1 cellular context compared by ENCODE assay signal in the genomic region with DNA sequence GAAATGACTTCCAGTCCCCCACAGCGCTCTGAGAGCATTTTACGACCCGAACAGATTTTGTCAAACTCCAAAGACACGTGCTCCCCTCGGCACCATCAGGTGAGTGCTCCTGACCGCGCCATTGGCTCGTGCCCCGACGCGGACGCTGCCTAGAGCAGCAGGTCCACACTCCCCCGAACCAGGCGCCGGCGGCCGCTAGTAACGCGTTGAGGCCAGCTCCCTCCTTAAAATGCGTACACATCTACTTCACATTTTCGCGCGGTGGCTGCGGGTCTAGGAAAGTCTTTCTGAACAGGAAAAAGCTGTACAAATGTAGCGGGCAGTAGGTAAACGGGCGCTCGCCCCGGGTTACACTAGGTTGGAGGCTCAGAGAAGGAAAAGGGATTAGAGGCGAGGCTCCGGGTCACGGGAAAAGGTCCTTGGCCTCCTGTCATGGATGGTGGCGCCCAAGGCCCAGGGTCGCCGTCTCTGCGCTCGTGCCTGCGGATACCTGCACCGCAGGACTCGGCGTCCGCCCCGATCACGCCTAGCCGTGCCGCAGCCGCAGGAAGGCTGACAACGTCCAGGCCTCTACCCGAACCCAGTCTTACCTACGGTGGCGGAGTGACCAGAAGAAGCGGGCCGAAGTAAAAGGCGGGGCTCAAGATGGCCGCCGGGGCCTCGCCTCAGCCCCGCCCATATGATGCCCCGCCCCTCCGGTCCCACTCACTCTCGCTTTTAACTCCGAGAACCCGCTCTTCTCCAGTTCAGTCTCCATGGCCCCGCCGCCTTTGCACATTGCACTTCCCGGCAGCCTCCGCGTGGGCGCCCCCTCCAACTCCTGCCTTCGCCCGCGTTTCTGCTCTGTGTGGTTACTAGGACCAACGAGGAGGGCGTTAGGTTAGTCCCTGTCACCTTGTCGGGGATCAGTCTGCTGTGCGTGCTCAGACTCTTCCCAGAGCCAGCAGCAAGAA.
TF ChIP-seq lines count a peak whose summit lies in the region.

A gene with protein sequence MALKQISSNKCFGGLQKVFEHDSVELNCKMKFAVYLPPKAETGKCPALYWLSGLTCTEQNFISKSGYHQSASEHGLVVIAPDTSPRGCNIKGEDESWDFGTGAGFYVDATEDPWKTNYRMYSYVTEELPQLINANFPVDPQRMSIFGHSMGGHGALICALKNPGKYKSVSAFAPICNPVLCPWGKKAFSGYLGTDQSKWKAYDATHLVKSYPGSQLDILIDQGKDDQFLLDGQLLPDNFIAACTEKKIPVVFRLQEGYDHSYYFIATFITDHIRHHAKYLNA (minus strand): TSS at position 647 of the 953 bp plus-strand sequence. CDS start 5,748 bp downstream, outside the sequence.

TF ChIP-seq in K562, 482 proteins besides CTCF, POLR2A, EP300 and RAD21 (continued from another document and continues in another):
- TF ChIP-seq NKRF (IDR thresholded peaks at IDR 0.05; ENCODE audit: borderline replicate concordance) (peak; percentile 30; the same call in 1 of the 2 replicates), ATF2 (CRISPR knock-in tag; IDR thresholded peaks at IDR 0.05) (no peak), TEAD2 (tag; IDR thresholded peaks at IDR 0.05) (no peak), TCF3 (CRISPR knock-in tag; IDR thresholded peaks at IDR 0.05) (no peak), CHCHD3 (CRISPR knock-in tag; IDR thresholded peaks at IDR 0.05) (no peak), MEIS2 (IDR thresholded peaks at IDR 0.05; ENCODE audit: partially characterized antibody) (no peak), UBTF (IDR thresholded peaks at IDR 0.05; ENCODE audit: borderline replicate concordance in 1 of 2, low read depth in 2 of 2, low read length in 2 of 2) (0 out of 4 replicates have a peak, but pooled peaks of 1 of the 2 experiments have one; percentile 37), PHF8 (IDR thresholded peaks at IDR 0.05; ENCODE audit: borderline replicate concordance, low read length) (peak; percentile 93), HCFC1 (IDR thresholded peaks at IDR 0.05; ENCODE audit: low read depth, low read length) (peak; percentile 22; the same call in 1 of the 2 replicates), ATF6 (CRISPR knock-in tag; IDR thresholded peaks at IDR 0.05) (0 out of 2 replicates have a peak, but pooled peaks have one; percentile 19), FOXK2 (conservative IDR thresholded peaks at IDR 0.05 in 1 of 2, IDR thresholded peaks at IDR 0.05 in 1 of 2; ENCODE audit: low read depth in 2 of 2) (no peak; a peak in 1 of 4 replicates), ZC3H4 (CRISPR knock-in tag; IDR thresholded peaks at IDR 0.05; ENCODE audit: borderline replicate concordance) (no peak), SUPT5H (IDR thresholded peaks at IDR 0.05) (peak; percentile 77), SMARCB1 (IDR thresholded peaks at IDR 0.05; ENCODE audit: insufficient read length, low read depth) (no peak), SRSF9 (IDR thresholded peaks at IDR 0.05; ENCODE audit: borderline replicate concordance, low read depth, low read length) (no peak), MED1 (CRISPR knock-in tag; IDR thresholded peaks at IDR 0.05; ENCODE audit: borderline replicate concordance) (no peak), NCOR1 (IDR thresholded peaks at IDR 0.05) (no peak), ZMIZ1 (IDR thresholded peaks at IDR 0.05; ENCODE audit: low read depth in 2 of 2, low read length in 2 of 2) (no peak), HMG20B (CRISPR knock-in tag; IDR thresholded peaks at IDR 0.05) (no peak), ZSCAN29 (IDR thresholded peaks at IDR 0.05) (no peak), ZNF24 (IDR thresholded peaks at IDR 0.05) (no peak), RAD51 (IDR thresholded peaks at IDR 0.05; ENCODE audit: borderline replicate concordance, low read depth) (peak; percentile 61; the same call in 1 of the 2 replicates), NR2C2 (CRISPR knock-in tag; IDR thresholded peaks at IDR 0.05) (no peak; the same call in 1 of the 2 replicates), NR2C2 (tag; IDR thresholded peaks at IDR 0.05) (peak; percentile 62), TARDBP (IDR thresholded peaks at IDR 0.05) (no peak), FOXJ2 (tag; IDR thresholded peaks at IDR 0.05) (no peak)
- TF ChIP-seq, protein P1, sequence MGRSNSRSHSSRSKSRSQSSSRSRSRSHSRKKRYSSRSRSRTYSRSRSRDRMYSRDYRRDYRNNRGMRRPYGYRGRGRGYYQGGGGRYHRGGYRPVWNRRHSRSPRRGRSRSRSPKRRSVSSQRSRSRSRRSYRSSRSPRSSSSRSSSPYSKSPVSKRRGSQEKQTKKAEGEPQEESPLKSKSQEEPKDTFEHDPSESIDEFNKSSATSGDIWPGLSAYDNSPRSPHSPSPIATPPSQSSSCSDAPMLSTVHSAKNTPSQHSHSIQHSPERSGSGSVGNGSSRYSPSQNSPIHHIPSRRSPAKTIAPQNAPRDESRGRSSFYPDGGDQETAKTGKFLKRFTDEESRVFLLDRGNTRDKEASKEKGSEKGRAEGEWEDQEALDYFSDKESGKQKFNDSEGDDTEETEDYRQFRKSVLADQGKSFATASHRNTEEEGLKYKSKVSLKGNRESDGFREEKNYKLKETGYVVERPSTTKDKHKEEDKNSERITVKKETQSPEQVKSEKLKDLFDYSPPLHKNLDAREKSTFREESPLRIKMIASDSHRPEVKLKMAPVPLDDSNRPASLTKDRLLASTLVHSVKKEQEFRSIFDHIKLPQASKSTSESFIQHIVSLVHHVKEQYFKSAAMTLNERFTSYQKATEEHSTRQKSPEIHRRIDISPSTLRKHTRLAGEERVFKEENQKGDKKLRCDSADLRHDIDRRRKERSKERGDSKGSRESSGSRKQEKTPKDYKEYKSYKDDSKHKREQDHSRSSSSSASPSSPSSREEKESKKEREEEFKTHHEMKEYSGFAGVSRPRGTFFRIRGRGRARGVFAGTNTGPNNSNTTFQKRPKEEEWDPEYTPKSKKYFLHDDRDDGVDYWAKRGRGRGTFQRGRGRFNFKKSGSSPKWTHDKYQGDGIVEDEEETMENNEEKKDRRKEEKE (IDR thresholded peaks at IDR 0.05; ENCODE audit: borderline replicate concordance in 1 of 2, control insufficient read depth in 1 of 2, low read depth in 2 of 2, low read length in 1 of 2): no peak
- TF ChIP-seq, protein P2, sequence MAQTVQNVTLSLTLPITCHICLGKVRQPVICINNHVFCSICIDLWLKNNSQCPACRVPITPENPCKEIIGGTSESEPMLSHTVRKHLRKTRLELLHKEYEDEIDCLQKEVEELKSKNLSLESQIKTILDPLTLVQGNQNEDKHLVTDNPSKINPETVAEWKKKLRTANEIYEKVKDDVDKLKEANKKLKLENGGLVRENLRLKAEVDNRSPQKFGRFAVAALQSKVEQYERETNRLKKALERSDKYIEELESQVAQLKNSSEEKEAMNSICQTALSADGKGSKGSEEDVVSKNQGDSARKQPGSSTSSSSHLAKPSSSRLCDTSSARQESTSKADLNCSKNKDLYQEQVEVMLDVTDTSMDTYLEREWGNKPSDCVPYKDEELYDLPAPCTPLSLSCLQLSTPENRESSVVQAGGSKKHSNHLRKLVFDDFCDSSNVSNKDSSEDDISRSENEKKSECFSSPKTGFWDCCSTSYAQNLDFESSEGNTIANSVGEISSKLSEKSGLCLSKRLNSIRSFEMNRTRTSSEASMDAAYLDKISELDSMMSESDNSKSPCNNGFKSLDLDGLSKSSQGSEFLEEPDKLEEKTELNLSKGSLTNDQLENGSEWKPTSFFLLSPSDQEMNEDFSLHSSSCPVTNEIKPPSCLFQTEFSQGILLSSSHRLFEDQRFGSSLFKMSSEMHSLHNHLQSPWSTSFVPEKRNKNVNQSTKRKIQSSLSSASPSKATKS (CRISPR knock-in tag; IDR thresholded peaks at IDR 0.05): no peak
- TF ChIP-seq, protein P3, sequence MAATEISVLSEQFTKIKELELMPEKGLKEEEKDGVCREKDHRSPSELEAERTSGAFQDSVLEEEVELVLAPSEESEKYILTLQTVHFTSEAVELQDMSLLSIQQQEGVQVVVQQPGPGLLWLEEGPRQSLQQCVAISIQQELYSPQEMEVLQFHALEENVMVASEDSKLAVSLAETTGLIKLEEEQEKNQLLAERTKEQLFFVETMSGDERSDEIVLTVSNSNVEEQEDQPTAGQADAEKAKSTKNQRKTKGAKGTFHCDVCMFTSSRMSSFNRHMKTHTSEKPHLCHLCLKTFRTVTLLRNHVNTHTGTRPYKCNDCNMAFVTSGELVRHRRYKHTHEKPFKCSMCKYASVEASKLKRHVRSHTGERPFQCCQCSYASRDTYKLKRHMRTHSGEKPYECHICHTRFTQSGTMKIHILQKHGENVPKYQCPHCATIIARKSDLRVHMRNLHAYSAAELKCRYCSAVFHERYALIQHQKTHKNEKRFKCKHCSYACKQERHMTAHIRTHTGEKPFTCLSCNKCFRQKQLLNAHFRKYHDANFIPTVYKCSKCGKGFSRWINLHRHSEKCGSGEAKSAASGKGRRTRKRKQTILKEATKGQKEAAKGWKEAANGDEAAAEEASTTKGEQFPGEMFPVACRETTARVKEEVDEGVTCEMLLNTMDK (IDR thresholded peaks at IDR 0.05; ENCODE audit: borderline replicate concordance, insufficient read depth, low read depth, low read length, poor library complexity, severe bottlenecking): no peak
